18 cellular contexts compared by ENCODE assay signal in the genomic region with DNA sequence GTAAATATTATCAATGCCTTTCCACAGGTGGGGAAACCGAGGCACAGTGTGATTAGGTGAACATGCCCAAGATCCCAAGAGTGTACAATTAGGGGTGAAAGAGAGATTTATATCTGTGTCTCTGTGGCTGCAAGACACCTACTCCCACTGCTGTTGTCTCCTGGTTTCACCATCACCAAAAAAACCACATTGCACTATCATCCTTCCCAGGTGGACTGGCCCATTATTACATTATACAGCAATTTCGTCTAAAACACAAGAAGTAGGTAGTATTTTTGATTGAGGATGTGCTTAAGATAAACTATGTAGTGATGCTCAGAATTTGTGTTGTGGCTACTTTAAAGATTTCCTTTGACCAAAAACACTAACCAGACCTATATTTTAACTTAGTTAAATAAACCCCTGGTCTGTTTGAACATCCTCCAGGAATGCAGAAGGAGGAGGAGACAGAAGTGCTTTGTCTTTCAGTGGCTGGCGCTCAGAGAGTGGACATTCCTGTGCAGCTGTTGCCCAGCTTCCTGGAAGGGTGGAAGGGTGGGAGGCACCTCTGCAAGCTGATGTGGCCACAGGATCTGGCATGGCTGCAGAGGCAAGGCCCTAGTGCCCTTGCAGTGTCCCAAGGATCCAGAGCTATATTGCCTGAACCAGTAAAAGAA. TPM values are rescaled to one million over a fixed set of nuclear protein-coding genes. Genes with fewer than 3 reads are reported as not detected.
A peak's percentile ranks its signal among the peaks of the same experiment; 100 is the strongest.
DNase-seq lines count a peak whose midpoint lies in the region; ATAC-seq and TF ChIP-seq lines count a peak whose summit lies in the region.
"Had no signal": no experiment of that assay in that cellular context is flagged by ENCODE, and none has a peak within 500 bp of the region (broad histone marks: within the 10 kb centered on the region; RNA-seq: fewer than 3 reads in every experiment).

No MANE protein-coding gene starts in this region.

- H3K9me3 ChIP-seq in upper lobe of right lung: no peaks in the 10 kb centered on the region
- no peaks in the 10 kb centered on the region for H3K9me3 ChIP-seq in mucosa of descending colon
- H3K9me3 ChIP-seq: transverse colon had no signal

- DNase-seq in HT1080 (ENCODE audit: low read depth) (peak; percentile 36), astrocyte of the cerebellum (ENCODE audit: low read depth) (peak; percentile 60), iris pigment epithelial cell (ENCODE audit: low read depth) (peak; percentile 57), upper lobe of right lung (no peak), mucosa of descending colon (no peak)
- DNase-seq: activated CD8-positive, alpha-beta T cell treated with anti-CD3 and anti-CD28 coated beads, Interleukin-2, amount 10 ng/mL, durations not matched to agents 7 days and 5 days; CD4-positive, alpha-beta memory T cell; effector CD8-positive, alpha-beta T cell; left cardiac atrium; NCI-H1105; NCI-H2227 treated with DMSO at 0.1 percent for 48 hours; nephron progenitor cell; stimulated activated CD4-positive, alpha-beta T cell treated with anti-CD3 and anti-CD28 coated beads, Interleukin-2, amount 100 ng/mL, for 48 hours; transverse colon had no signal

- peaks cover 16% of the 10 kb centered on the region for H3K36me3 ChIP-seq in upper lobe of right lung
- no peaks in the 10 kb centered on the region for H3K36me3 ChIP-seq in mucosa of descending colon (ENCODE audit: low read depth)
- H3K36me3 ChIP-seq: transverse colon had no signal

- in situ Hi-C loops in astrocyte of the cerebellum (cut with HindIII; ENCODE audit: low sequenced_read_pairs): no loop called here

- intact Hi-C loops in upper lobe of right lung (cut with DNase I): no loop called here
- intact Hi-C loops in mucosa of descending colon (cut with DNase I, micrococcal nuclease): no loop called here

- TF ChIP-seq CTCF in astrocyte of the cerebellum (IDR thresholded peaks at IDR 0.05; ENCODE audit: low read depth, low read length, missing control alignments): no peak
- no peak for TF ChIP-seq CTCF in upper lobe of right lung (IDR thresholded peaks at IDR 0.05)
- no peak for TF ChIP-seq CTCF in mucosa of descending colon (IDR thresholded peaks at IDR 0.05)

- ATAC-seq in upper lobe of right lung (peak; percentile 69), GM21515 (IDR thresholded peaks at IDR 0.05; ENCODE audit: unreplicated experiment) (no peak), mucosa of descending colon (no peak), HG03460 (IDR thresholded peaks at IDR 0.05; ENCODE audit: unreplicated experiment) (no peak)
- ATAC-seq: activated CD8-positive, alpha-beta T cell treated with anti-CD3 and anti-CD28 coated beads, Interleukin-2, amount 10 ng/mL, durations not matched to agents 7 days and 5 days; left cardiac atrium; right cardiac atrium had no signal

- H3K27ac ChIP-seq in upper lobe of right lung: no peak overlapping the region
- H3K27ac ChIP-seq: VCaP had no signal

- H3K4me3 ChIP-seq in astrocyte of the cerebellum (ENCODE audit: low read depth, low read length) (no peak overlapping the region), upper lobe of right lung (no peak overlapping the region), mucosa of descending colon (no peak overlapping the region)
- H3K4me3 ChIP-seq: transverse colon had no signal

- H3K4me1 ChIP-seq in upper lobe of right lung: peaks cover 5% of the 10 kb centered on the region
- no peaks in the 10 kb centered on the region for H3K4me1 ChIP-seq in mucosa of descending colon (ENCODE audit: low read depth)

- no peaks in the 10 kb centered on the region for H3K27me3 ChIP-seq in upper lobe of right lung
- H3K27me3 ChIP-seq: transverse colon had no signal

RNA-seq across cellular contexts. Expression of a gene that starts 23.8 kb away (rescaled TPM):
- 29.5 and 30.7 TPM in 2 replicates for total RNA-seq in HT1080 (2014; rRNA removed; shearing (Covaris generic))
- 20.3 and 25.8 TPM in 2 replicates for polyA plus RNA-seq in HT1080 (2015; cell fraction: cytosol; rRNA removed)
- polyA plus RNA-seq in HT1080 (2015; cell fraction: nucleus; rRNA removed): 38.8 and 55.1 TPM in 2 replicates
- total RNA-seq in upper lobe of right lung (19.5 TPM), mucosa of descending colon (10 to 100 TPM; 11.3 to 16.8 (median 11.4) TPM)

Comparison
In these comparisons a context has a peak if more than half of its experiments do, and no peak if none do; other contexts are left out.
1. DNase-seq: peak in HT1080 (single experiment), astrocyte of the cerebellum (single experiment) and iris pigment epithelial cell (single experiment); none in upper lobe of right lung (single experiment) and mucosa of descending colon (0 of 3).